ENCODE assay signal across 7 cellular contexts in the genomic region with DNA sequence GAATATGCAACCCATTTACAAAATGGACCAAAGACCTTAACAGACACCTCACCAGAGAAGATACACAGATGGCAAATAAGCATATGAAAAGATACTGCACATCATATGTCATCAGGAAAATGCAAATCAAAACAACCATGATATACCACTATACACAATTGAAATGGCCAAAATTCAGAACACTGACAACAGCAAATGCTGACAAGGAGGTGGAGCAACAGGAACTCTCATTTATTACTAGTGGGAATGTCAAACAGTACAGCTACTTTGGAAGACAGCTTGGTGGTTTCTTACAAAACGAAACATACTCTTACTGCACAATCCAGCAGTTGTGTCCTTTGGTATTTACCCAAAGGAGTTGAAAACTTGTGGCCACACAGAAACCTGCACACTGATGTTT.
"Had no signal": no experiment of that assay in that cellular context is flagged by ENCODE, and none has a peak within 500 bp of the region (broad histone marks: within the 10 kb centered on the region; RNA-seq: fewer than 3 reads in every experiment).

No MANE protein-coding gene starts in this region.

- FAIRE-seq: HTR-8/SVneo had no signal

- H3K4me3 ChIP-seq: GM23248 had no signal

- H3K27ac ChIP-seq: GM23248 had no signal

- DNase-seq: GM23248, GOT3, H9, HCEC 1CT, HFFc6, KG1 had no signal

- H2AFZ ChIP-seq: GM23248 had no signal

- H3K9ac ChIP-seq: GM23248 had no signal
